11 cellular contexts compared by ENCODE assay signal in the genomic region with DNA sequence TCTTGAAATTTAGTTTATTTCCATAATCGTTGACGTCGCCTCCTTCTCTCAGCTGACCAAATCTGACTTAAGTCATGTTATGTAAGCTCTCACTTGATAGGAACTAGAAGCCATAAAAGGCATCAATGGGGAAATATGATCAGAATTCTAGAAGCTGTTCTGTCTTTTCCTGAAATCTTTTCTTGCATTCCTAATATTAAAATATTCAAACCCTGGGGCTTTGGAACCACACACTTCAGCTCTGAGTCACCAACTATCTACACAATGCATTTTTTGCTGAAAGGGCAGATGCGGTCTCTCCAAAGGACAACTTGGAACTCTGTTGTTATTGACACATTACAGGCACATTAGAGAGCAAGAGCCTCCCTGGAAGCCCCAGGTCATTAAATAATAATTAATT.
A peak's percentile ranks its signal among the peaks of the same experiment; 100 is the strongest.
DNase-seq lines count a peak whose midpoint lies in the region; ATAC-seq and TF ChIP-seq lines count a peak whose summit lies in the region.
"Had no signal": no experiment of that assay in that cellular context is flagged by ENCODE, and none has a peak within 500 bp of the region (broad histone marks: within the 10 kb centered on the region; RNA-seq: fewer than 3 reads in every experiment).

No MANE protein-coding gene starts in this region.

- peak; percentile 80 for DNase-seq in AG08395 (ENCODE audit: low spot score)
- DNase-seq in caudate nucleus (lab: John Stamatoyannopoulos, UW), result peak in 4 of 61 donors; percentile 22 to 68 (median 53)
- DNase-seq in left lung, result no peak
- DNase-seq in esophagus muscularis mucosa (ENCODE audit: extremely low spot score), result no peak
- DNase-seq in SIG-M5 treated with dmso at 0.1 percent for 504 hours (lab: John Stamatoyannopoulos, UW; ENCODE audit: unreplicated experiment), result no peak
- DNase-seq: activated effector memory CD4-positive, alpha-beta T cell treated with anti-CD3 and anti-CD28 coated beads, Interleukin-2, amount 50 U/mL, for 16 hours had no signal

- TF ChIP-seq EP300 in Ishikawa (IDR thresholded peaks at IDR 0.05; ENCODE audit: borderline replicate concordance), result no peak
- TF ChIP-seq EP300 in esophagus muscularis mucosa (IDR thresholded peaks at IDR 0.05), result no peak

- H3K36me3 ChIP-seq in left lung (peaks cover 0 to 39% of the 10 kb centered on the region in 2 donors), esophagus muscularis mucosa (peaks cover 0 to 68% (median 40%) of the 10 kb centered on the region in 4 donors)

- intact Hi-C loops in left lung (cut with DNase I), result no loop called here
- intact Hi-C loops in esophagus muscularis mucosa (cut with DNase I), result no loop called here

- TF ChIP-seq CTCF in left lung (IDR thresholded peaks at IDR 0.05) (no peak), esophagus muscularis mucosa (IDR thresholded peaks at IDR 0.05) (no peak)

- TF ChIP-seq RAD21 in Ishikawa (IDR thresholded peaks at IDR 0.05; ENCODE audit: low read depth), result no peak

- peaks cover 0 to 6% of the 10 kb centered on the region in 2 donors for H3K9me3 ChIP-seq in left lung
- peaks cover 0 to 3% (median 0%) of the 10 kb centered on the region in 4 donors for H3K9me3 ChIP-seq in esophagus muscularis mucosa

- WGBS in esophagus muscularis mucosa, result 82% methylated on average over 4 of the region's 4 CpGs

- no peak for TF ChIP-seq POLR2A in esophagus muscularis mucosa (IDR thresholded peaks at IDR 0.05; ENCODE audit: low read depth)

- H3K27ac ChIP-seq in caudate nucleus (ENCODE audit: low read depth, low read length) (peak overlapping the region; percentile 2), left lung (no peak overlapping the region), esophagus muscularis mucosa (replicated peaks in 1 of 4) (no peak overlapping the region)
- H3K27ac ChIP-seq: BLaER1 had no signal

- H3K27me3 ChIP-seq in left lung, result no peaks in the 10 kb centered on the region
- no peaks in the 10 kb centered on the region for H3K27me3 ChIP-seq in esophagus muscularis mucosa
- H3K27me3 ChIP-seq: BLaER1 had no signal

- H3K4me3 ChIP-seq in left lung, result no peak overlapping the region
- H3K4me3 ChIP-seq in esophagus muscularis mucosa, result no peak overlapping the region
- H3K4me3 ChIP-seq: BLaER1 had no signal

- H3K4me1 ChIP-seq in left lung, result peaks cover 0 to 4% of the 10 kb centered on the region in 2 donors
- H3K4me1 ChIP-seq in esophagus muscularis mucosa, result no peaks in the 10 kb centered on the region

- peak; percentile 53 for ATAC-seq in left lung
- ATAC-seq in GM21367 (IDR thresholded peaks at IDR 0.05; ENCODE audit: unreplicated experiment), result no peak
- no peak for ATAC-seq in GM18868 (IDR thresholded peaks at IDR 0.05; ENCODE audit: unreplicated experiment)
- ATAC-seq: stimulated activated memory B cell treated with anti-CD40 and anti-IgM and Interleukin-4, amounts not matched to agents 10 μg/mL and 1 μg/mL and 100 μg/mL, for 72 hours had no signal

TF ChIP-seq in Ishikawa, 13 proteins besides CTCF, POLR2A, EP300 and RAD21:
- TF ChIP-seq TEAD4 (IDR thresholded peaks at IDR 0.05) (0 out of 2 replicates have a peak, but pooled peaks have one; percentile 7), TAF1 (IDR thresholded peaks at IDR 0.05; ENCODE audit: low read depth) (no peak)
TF ChIP-seq in Ishikawa: peak in this region for 1.
